In the genomic region with DNA sequence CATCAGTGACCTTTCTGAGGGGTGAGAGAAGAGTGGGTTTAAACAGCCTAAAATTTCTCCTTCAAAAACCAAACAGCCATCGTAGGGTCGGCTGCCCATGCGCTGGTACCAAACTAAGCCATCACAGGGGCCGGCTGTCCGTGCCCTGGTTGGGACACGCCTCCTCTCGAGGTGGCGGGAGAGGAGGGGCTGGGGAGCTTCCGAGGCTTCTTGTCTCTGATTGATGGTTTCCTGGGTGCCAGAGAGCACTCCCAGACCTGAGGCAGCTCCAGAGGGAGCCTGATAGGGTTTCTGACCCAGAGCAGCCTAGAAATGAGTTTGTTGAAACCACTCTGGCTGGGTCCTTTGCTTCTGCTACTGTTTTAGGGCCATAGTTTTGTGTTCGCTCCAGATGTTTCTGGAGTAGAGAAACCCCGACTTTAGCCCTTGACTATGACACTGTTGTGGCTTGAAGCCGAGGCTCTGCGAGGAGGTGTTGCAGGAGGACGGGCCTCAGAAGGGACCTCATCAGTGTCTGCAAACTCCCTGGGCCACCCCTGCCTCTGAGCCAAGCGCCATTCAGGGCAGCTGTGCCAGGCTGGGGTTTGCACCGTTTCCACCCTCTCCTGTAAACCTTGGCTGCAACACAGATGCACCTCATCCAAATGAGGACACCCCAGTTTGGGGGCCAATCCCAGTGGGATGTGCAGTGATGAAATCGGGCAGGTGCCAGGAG, we compare ENCODE assay signal across 1 cellular context.
TF ChIP-seq lines count a peak whose summit lies in the region.

No MANE protein-coding gene starts in this region.

TF ChIP-seq in GM23338, 12 proteins besides CTCF, POLR2A, EP300 and RAD21:
- TF ChIP-seq ETS1 (IDR thresholded peaks at IDR 0.05) (no peak), JUNB (IDR thresholded peaks at IDR 0.05; ENCODE audit: unreplicated experiment) (no peak)
